ENCODE assay signal across 1 cellular context in genomic region chr12:103769240-103769945, GRCh38.
A peak's percentile ranks its signal among the peaks of the same experiment; 100 is the strongest.
TF ChIP-seq lines count a peak whose summit lies in the region.

No MANE protein-coding gene starts in this region.

TF ChIP-seq in H1, 55 proteins besides CTCF, POLR2A, EP300 and RAD21:
- TF ChIP-seq USF2 (IDR thresholded peaks at IDR 0.05; ENCODE audit: low read length) (peak; percentile 40; the same call in 1 of the 2 replicates), NRF1 (IDR thresholded peaks at IDR 0.05; ENCODE audit: low read depth, low read length) (no peak), HDAC6 (IDR thresholded peaks at IDR 0.05; ENCODE audit: low read depth, low read length) (no peak), PHF8 (conservative IDR thresholded peaks at IDR 0.05; ENCODE audit: low read depth, low read length) (no peak)
